Comparison of ENCODE assay signal across 11 cellular contexts in genomic region chr16:20884240-20884556, GRCh38. TPM values are rescaled to one million over a fixed set of nuclear protein-coding genes. Genes with fewer than 3 reads are reported as not detected.
A peak's percentile ranks its signal among the peaks of the same experiment; 100 is the strongest.
DNase-seq lines count a peak whose midpoint lies in the region; TF ChIP-seq lines count a peak whose summit lies in the region.
"Had no signal": no experiment of that assay in that cellular context is flagged by ENCODE, and none has a peak within 500 bp of the region (broad histone marks: within the 10 kb centered on the region; RNA-seq: fewer than 3 reads in every experiment).

No MANE protein-coding gene starts in this region.

- H4K20me1 ChIP-seq in Loucy (ENCODE audit: insufficient read depth, low read length, poor library complexity, severe bottlenecking) (peaks cover 4% of the 10 kb centered on the region), osteoblast (ENCODE audit: insufficient read depth, low read length) (peaks cover 63% of the 10 kb centered on the region)

- no peaks in the 10 kb centered on the region for H3K27me3 ChIP-seq in Loucy (ENCODE audit: insufficient read depth, low read length, poor library complexity, severe bottlenecking)
- no peaks in the 10 kb centered on the region for H3K27me3 ChIP-seq in osteoblast (ENCODE audit: insufficient read depth, low read length)

- no peaks in the 10 kb centered on the region for H3K9me3 Mint-ChIP-seq in brain
- H3K9me3 Mint-ChIP-seq: IgD-negative memory B cell had no signal

- DNase-seq in Daoy (ENCODE audit: low read depth) (peak; percentile 36), osteoblast (ENCODE audit: insufficient read length, low spot score, missing footprints) (peak; percentile 15), cortex of kidney (lab: John Stamatoyannopoulos, UW) (no peak), ureter (ENCODE audit: low spot score) (no peak), kidney glomerular epithelial cell (lab: John Stamatoyannopoulos, UW) (no peak), T-helper 9 cell (no peak)
- DNase-seq: activated naive CD4-positive, alpha-beta T cell treated with Interleukin-2 at 50 U/mL for 16 hours; NCI-H526 treated with DMSO at 0.1 percent for 48 hours had no signal

- H3K9me3 ChIP-seq in Loucy (ENCODE audit: insufficient read depth, low read depth, low read length): no peaks in the 10 kb centered on the region
- H3K9me3 ChIP-seq in osteoblast (ENCODE audit: low read depth, low read length): no peaks in the 10 kb centered on the region

- H3K4me2 ChIP-seq in Loucy (ENCODE audit: low read depth, low read length, poor library complexity, severe bottlenecking) (peak overlapping the region; percentile 54), osteoblast (ENCODE audit: insufficient read depth, low read length) (peak overlapping the region; percentile 16)

- H3K27ac ChIP-seq in osteoblast (ENCODE audit: low read depth, low read length): no peak overlapping the region

- peaks cover 2% of the 10 kb centered on the region for H3K27me3 Mint-ChIP-seq in brain
- H3K27me3 Mint-ChIP-seq: IgD-negative memory B cell had no signal

- H3F3A ChIP-seq in Loucy (ENCODE audit: low read depth): 0 out of 2 replicates have a peak, but pooled peaks cover 10% of the 10 kb centered on the region

- H3K36me3 ChIP-seq in Loucy (ENCODE audit: insufficient read depth, low read length): no peaks in the 10 kb centered on the region
- peaks cover 20% of the 10 kb centered on the region for H3K36me3 ChIP-seq in osteoblast (ENCODE audit: insufficient read depth, low read length)

- H3K4me1 Mint-ChIP-seq in brain: peaks cover 24% of the 10 kb centered on the region

- no peaks in the 10 kb centered on the region for H3K9me2 ChIP-seq in Loucy (replicated peaks; ENCODE audit: low read depth, low read length)

- H3K4me3 Mint-ChIP-seq in brain: no peak overlapping the region
- H3K4me3 Mint-ChIP-seq: IgD-negative memory B cell had no signal

- peaks cover 20% of the 10 kb centered on the region for H3K4me1 ChIP-seq in Loucy (ENCODE audit: insufficient read depth, low read length, poor library complexity, severe bottlenecking)
- H3K4me1 ChIP-seq in osteoblast (ENCODE audit: insufficient read depth, low read length): peaks cover 48% of the 10 kb centered on the region

- peaks cover 23% of the 10 kb centered on the region for H3K36me3 Mint-ChIP-seq in brain

- H3K79me2 ChIP-seq in Loucy (ENCODE audit: insufficient read depth, low read length) (peaks cover 45% of the 10 kb centered on the region), osteoblast (ENCODE audit: insufficient read depth, low read length) (peaks cover 95% of the 10 kb centered on the region)

- TF ChIP-seq CTCF in Loucy (conservative IDR thresholded peaks at IDR 0.05; ENCODE audit: low read length) (no peak), brain (conservative IDR thresholded peaks at IDR 0.05) (no peak), osteoblast (IDR thresholded peaks at IDR 0.05; ENCODE audit: extremely low read depth, low read depth, low read length) (no peak)

- H3K9ac ChIP-seq in Loucy (ENCODE audit: low read depth, low read length, poor library complexity, severe bottlenecking): peak overlapping the region; percentile 5

- H2AFZ ChIP-seq in Loucy (ENCODE audit: low read length) (no peak overlapping the region), osteoblast (ENCODE audit: low read length) (no peak overlapping the region)

- H3K27ac Mint-ChIP-seq in brain: peak overlapping the region in 3 of 5 experiments; percentile 39 to 47 (median 45)

- H3K4me3 ChIP-seq in Loucy (ENCODE audit: low read length, poor library complexity, severe bottlenecking) (peak overlapping the region; percentile 18), osteoblast (ENCODE audit: insufficient read depth, low read length) (no peak overlapping the region)

RNA-seq across cellular contexts. Expression of gene DCUN1D3, which starts 16.0 kb away (rescaled TPM):
- total RNA-seq in Daoy (2014; rRNA removed; shearing (Covaris generic)): 10.2 and 16.9 TPM in 2 replicates
- polyA plus RNA-seq in brain (ENCODE audit: insufficient read depth, low read depth, low replicate concordance): 2.6 TPM
- total RNA-seq in osteoblast (26.2 and 33.7 TPM in 2 replicates), ureter (17.4 TPM)

RNA-seq across cellular contexts. Expression of gene LYRM1, which starts 16.4 kb away (rescaled TPM):
- total RNA-seq in Daoy (2014; rRNA removed; shearing (Covaris generic)): 42.1 and 59.4 TPM in 2 replicates
- 35.5 TPM for polyA plus RNA-seq in brain (ENCODE audit: insufficient read depth, low read depth, low replicate concordance)
- 42.7 and 44.9 TPM in 2 replicates for total RNA-seq in osteoblast
- total RNA-seq in ureter: 40.3 TPM

Comparison
In these comparisons a context has a peak if more than half of its experiments do, and no peak if none do; other contexts are left out.
1. DNase-seq: peak in Daoy (single experiment) and osteoblast (single experiment); none in cortex of kidney (single experiment), ureter (single experiment), kidney glomerular epithelial cell (single experiment) and T-helper 9 cell (single experiment).